ENCODE assay signal across 9 cellular contexts in genomic region chr3:79028916-79029315, GRCh38.
"Had no signal": no experiment of that assay in that cellular context is flagged by ENCODE, and none has a peak within 500 bp of the region (broad histone marks: within the 10 kb centered on the region; RNA-seq: fewer than 3 reads in every experiment).

No MANE protein-coding gene starts in this region.

- H3K9me3 ChIP-seq: HAP-1 had no signal

- FAIRE-seq: HTR-8/SVneo, K562 had no signal

- ATAC-seq: HCT116, K562 had no signal

- H3K9ac ChIP-seq: GM23248 had no signal

- H3K27ac ChIP-seq: GM23248 had no signal

- H3K36me3 ChIP-seq: HAP-1 had no signal

- DNase-seq: GM23248, GOT3, H7, Kasumi-1, KG1 had no signal

- H3K4me1 ChIP-seq: HAP-1 had no signal

- H2AFZ ChIP-seq: GM23248 had no signal

- H3K4me3 ChIP-seq: GM23248, HAP-1, K562 had no signal
